ENCODE assay signal across 19 cellular contexts in the genomic region with DNA sequence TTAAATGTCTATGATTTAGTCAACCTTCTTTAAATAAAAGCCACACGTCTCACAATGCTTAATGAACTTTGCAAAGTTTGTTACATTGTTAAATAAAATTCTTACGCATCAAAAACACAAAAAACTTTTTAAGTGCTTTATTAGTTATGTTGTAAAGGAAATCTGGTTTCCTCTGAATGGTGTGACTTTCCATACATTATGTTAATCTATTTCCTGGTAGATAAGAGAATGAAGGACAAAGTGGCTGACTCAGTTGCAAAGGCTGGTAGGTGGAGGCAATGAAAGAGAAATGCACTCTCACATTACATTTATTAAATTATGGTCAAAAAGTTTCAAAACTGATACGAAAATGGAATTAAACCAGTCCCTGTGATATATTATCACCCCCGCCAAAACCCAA. TPM values are rescaled to one million over a fixed set of nuclear protein-coding genes. Genes with fewer than 3 reads are reported as not detected.
DNase-seq lines count a peak whose midpoint lies in the region; ATAC-seq and TF ChIP-seq lines count a peak whose summit lies in the region.
"Had no signal": no experiment of that assay in that cellular context is flagged by ENCODE, and none has a peak within 500 bp of the region (broad histone marks: within the 10 kb centered on the region; RNA-seq: fewer than 3 reads in every experiment).

No MANE protein-coding gene starts in this region.

- peaks cover 20% of the 10 kb centered on the region for H3K9me3 ChIP-seq in A673 (ENCODE audit: low read depth, low read length, poor library complexity, severe bottlenecking)

- no peak overlapping the region for H3K4me3 ChIP-seq in A673 (ENCODE audit: low read depth, low read length, poor library complexity, severe bottlenecking)
- H3K4me3 ChIP-seq: BLaER1 treated with 17β-estradiol and CSF1 and Interleukin-3, amounts not matched to agents 10 nM and 100 nM had no signal

- H3K36me3 ChIP-seq in A673 (ENCODE audit: insufficient read depth, low read length, poor library complexity, severe bottlenecking): no peaks in the 10 kb centered on the region

- peaks cover 24% of the 10 kb centered on the region for H3K9me3 Mint-ChIP-seq in activated CD8-positive, alpha-beta T cell treated with anti-CD3 and anti-CD28 coated beads for 36 hours
- H3K9me3 Mint-ChIP-seq in activated CD8-positive, alpha-beta T cell treated with anti-CD3 and anti-CD28 coated beads, Interleukin-2, amount 10 ng/mL, durations not matched to agents 7 days and 5 days (ENCODE audit: insufficient read depth): peaks cover 37% of the 10 kb centered on the region
- peaks cover 14% of the 10 kb centered on the region for H3K9me3 Mint-ChIP-seq in central memory CD8-positive, alpha-beta T cell
- peaks cover 8 to 27% (median 22%) of the 10 kb centered on the region in 6 donors for H3K9me3 Mint-ChIP-seq in immature natural killer cell
- peaks cover 44% of the 10 kb centered on the region for H3K9me3 Mint-ChIP-seq in activated CD4-positive, alpha-beta T cell treated with anti-CD3 and anti-CD28 coated beads, Interleukin-2, amount 10 ng/mL, durations not matched to agents 7 days and 5 days

- no peak for DNase-seq in activated CD8-positive, alpha-beta T cell treated with anti-CD3 and anti-CD28 coated beads for 36 hours
- no peak for DNase-seq in activated CD8-positive, alpha-beta T cell treated with anti-CD3 and anti-CD28 coated beads, Interleukin-2, amount 10 ng/mL, durations not matched to agents 7 days and 5 days
- DNase-seq in A673 (ENCODE audit: low spot score) (peak; percentile 44), immature natural killer cell (no peak), SKM-1 treated with dmso at 0.1 percent for 144 hours (lab: John Stamatoyannopoulos, UW; ENCODE audit: unreplicated experiment) (no peak)
- DNase-seq in central memory CD8-positive, alpha-beta T cell (ENCODE audit: low spot score in 2 of 2): no peak
- no peak for DNase-seq in activated CD4-positive, alpha-beta T cell treated with anti-CD3 and anti-CD28 coated beads, Interleukin-2, amount 10 ng/mL, durations not matched to agents 7 days and 5 days
- DNase-seq: 8988T; Calu3; CD8-positive, alpha-beta T cell; DMS79 treated with DMSO at 0.1 percent for 48 hours; GF-D8; GOT3; H7; HFFc6 had no signal

- BruUV-seq in A673 (replicated peaks; lab: Mats Ljungman, UMichigan): no TSS peak

- no peak overlapping the region for H3K4me3 Mint-ChIP-seq in activated CD8-positive, alpha-beta T cell treated with anti-CD3 and anti-CD28 coated beads for 36 hours
- H3K4me3 Mint-ChIP-seq in activated CD8-positive, alpha-beta T cell treated with anti-CD3 and anti-CD28 coated beads, Interleukin-2, amount 10 ng/mL, durations not matched to agents 7 days and 5 days: no peak overlapping the region
- no peak overlapping the region for H3K4me3 Mint-ChIP-seq in central memory CD8-positive, alpha-beta T cell
- peak overlapping the region in 2 of 5 donors; percentile 40 to 67 for H3K4me3 Mint-ChIP-seq in immature natural killer cell
- H3K4me3 Mint-ChIP-seq in activated CD4-positive, alpha-beta T cell treated with anti-CD3 and anti-CD28 coated beads, Interleukin-2, amount 10 ng/mL, durations not matched to agents 7 days and 5 days: no peak overlapping the region
- H3K4me3 Mint-ChIP-seq: B cell; CD8-positive, alpha-beta T cell; HFFc6 had no signal

- peaks cover 74% of the 10 kb centered on the region for H3K4me1 Mint-ChIP-seq in activated CD8-positive, alpha-beta T cell treated with anti-CD3 and anti-CD28 coated beads for 36 hours (ENCODE audit: low read depth)
- peaks cover 31% of the 10 kb centered on the region for H3K4me1 Mint-ChIP-seq in activated CD8-positive, alpha-beta T cell treated with anti-CD3 and anti-CD28 coated beads, Interleukin-2, amount 10 ng/mL, durations not matched to agents 7 days and 5 days (ENCODE audit: low read depth)
- peaks cover 74% of the 10 kb centered on the region for H3K4me1 Mint-ChIP-seq in central memory CD8-positive, alpha-beta T cell
- peaks cover 67 to 95% of the 10 kb centered on the region in 2 donors for H3K4me1 Mint-ChIP-seq in immature natural killer cell
- peaks cover 26% of the 10 kb centered on the region for H3K4me1 Mint-ChIP-seq in activated CD4-positive, alpha-beta T cell treated with anti-CD3 and anti-CD28 coated beads, Interleukin-2, amount 10 ng/mL, durations not matched to agents 7 days and 5 days

- TF ChIP-seq CTCF in activated CD8-positive, alpha-beta T cell treated with anti-CD3 and anti-CD28 coated beads for 36 hours (IDR thresholded peaks at IDR 0.05): no peak
- no peak for TF ChIP-seq CTCF in A673 (conservative IDR thresholded peaks at IDR 0.05; ENCODE audit: low read depth, low read length)

- H3K27me3 Mint-ChIP-seq in activated CD8-positive, alpha-beta T cell treated with anti-CD3 and anti-CD28 coated beads for 36 hours: no peaks in the 10 kb centered on the region
- H3K27me3 Mint-ChIP-seq in activated CD8-positive, alpha-beta T cell treated with anti-CD3 and anti-CD28 coated beads, Interleukin-2, amount 10 ng/mL, durations not matched to agents 7 days and 5 days (ENCODE audit: low read depth): no peaks in the 10 kb centered on the region
- H3K27me3 Mint-ChIP-seq in central memory CD8-positive, alpha-beta T cell: no peaks in the 10 kb centered on the region
- H3K27me3 Mint-ChIP-seq in immature natural killer cell (ENCODE audit: low read depth in 3 of 3): peaks cover 0 to 2% (median 0%) of the 10 kb centered on the region in 3 donors
- no peaks in the 10 kb centered on the region for H3K27me3 Mint-ChIP-seq in activated CD4-positive, alpha-beta T cell treated with anti-CD3 and anti-CD28 coated beads, Interleukin-2, amount 10 ng/mL, durations not matched to agents 7 days and 5 days
- H3K27me3 Mint-ChIP-seq: B cell had no signal

- no peaks in the 10 kb centered on the region for H3K4me1 ChIP-seq in A673 (ENCODE audit: insufficient read depth, low read length, poor library complexity, severe bottlenecking)
- H3K4me1 ChIP-seq: BLaER1 treated with 17β-estradiol and CSF1 and Interleukin-3, amounts not matched to agents 10 nM and 100 nM had no signal

- CTCF ChIA-PET in activated CD8-positive, alpha-beta T cell treated with anti-CD3 and anti-CD28 coated beads for 36 hours (lab: Charles Lee): no interaction called here
- CTCF ChIA-PET in activated CD8-positive, alpha-beta T cell treated with anti-CD3 and anti-CD28 coated beads, Interleukin-2, amount 10 ng/mL, durations not matched to agents 7 days and 5 days (lab: Charles Lee): no interaction called here
- CTCF ChIA-PET in A673 (lab: Charles Lee): no interaction called here
- CTCF ChIA-PET in activated CD4-positive, alpha-beta T cell treated with anti-CD3 and anti-CD28 coated beads, Interleukin-2, amount 10 ng/mL, durations not matched to agents 7 days and 5 days (lab: Charles Lee): no interaction called here

- no peaks in the 10 kb centered on the region for H3K27me3 ChIP-seq in A673 (replicated peaks; ENCODE audit: insufficient read depth, low read depth, low read length, poor library complexity)
- H3K27me3 ChIP-seq: BLaER1 treated with 17β-estradiol and CSF1 and Interleukin-3, amounts not matched to agents 10 nM and 100 nM had no signal

- peak overlapping the region; percentile 31 for H3K27ac Mint-ChIP-seq in activated CD8-positive, alpha-beta T cell treated with anti-CD3 and anti-CD28 coated beads for 36 hours
- H3K27ac Mint-ChIP-seq in activated CD8-positive, alpha-beta T cell treated with anti-CD3 and anti-CD28 coated beads, Interleukin-2, amount 10 ng/mL, durations not matched to agents 7 days and 5 days: no peak overlapping the region
- peak overlapping the region; percentile 68 for H3K27ac Mint-ChIP-seq in central memory CD8-positive, alpha-beta T cell (ENCODE audit: low read depth)
- peak overlapping the region in 5 of 6 donors; percentile 0 to 80 (median 53) for H3K27ac Mint-ChIP-seq in immature natural killer cell
- H3K27ac Mint-ChIP-seq in activated CD4-positive, alpha-beta T cell treated with anti-CD3 and anti-CD28 coated beads, Interleukin-2, amount 10 ng/mL, durations not matched to agents 7 days and 5 days: no peak overlapping the region
- H3K27ac Mint-ChIP-seq: B cell; CD8-positive, alpha-beta T cell had no signal

- ATAC-seq in activated CD8-positive, alpha-beta T cell treated with anti-CD3 and anti-CD28 coated beads for 36 hours: no peak
- no peak for ATAC-seq in activated CD8-positive, alpha-beta T cell treated with anti-CD3 and anti-CD28 coated beads, Interleukin-2, amount 10 ng/mL, durations not matched to agents 7 days and 5 days
- no peak for ATAC-seq in central memory CD8-positive, alpha-beta T cell (replicated peaks; ENCODE audit: extremely low read depth, poor library complexity, severe bottlenecking)
- ATAC-seq: CD8-positive, alpha-beta T cell; HCT116; HepG2 had no signal

- H3K36me3 Mint-ChIP-seq in activated CD8-positive, alpha-beta T cell treated with anti-CD3 and anti-CD28 coated beads for 36 hours (ENCODE audit: low read depth): peaks cover 48% of the 10 kb centered on the region
- H3K36me3 Mint-ChIP-seq in activated CD8-positive, alpha-beta T cell treated with anti-CD3 and anti-CD28 coated beads, Interleukin-2, amount 10 ng/mL, durations not matched to agents 7 days and 5 days (ENCODE audit: low read depth): peaks cover 53% of the 10 kb centered on the region
- peaks cover 6% of the 10 kb centered on the region for H3K36me3 Mint-ChIP-seq in central memory CD8-positive, alpha-beta T cell (ENCODE audit: insufficient read depth)
- H3K36me3 Mint-ChIP-seq in immature natural killer cell: peaks cover 15 to 27% (median 27%) of the 10 kb centered on the region in 3 donors
- peaks cover 55% of the 10 kb centered on the region for H3K36me3 Mint-ChIP-seq in activated CD4-positive, alpha-beta T cell treated with anti-CD3 and anti-CD28 coated beads, Interleukin-2, amount 10 ng/mL, durations not matched to agents 7 days and 5 days (ENCODE audit: low read depth)

- H3K27ac ChIP-seq in A673 (ENCODE audit: low read depth, low read length, poor library complexity, severe bottlenecking): no peak overlapping the region
- H3K27ac ChIP-seq: BLaER1 treated with 17β-estradiol and CSF1 and Interleukin-3, amounts not matched to agents 10 nM and 100 nM had no signal

- intact Hi-C loops in activated CD8-positive, alpha-beta T cell treated with anti-CD3 and anti-CD28 coated beads for 36 hours (cut with micrococcal nuclease): no loop called here
- intact Hi-C loops in A673 (cut with micrococcal nuclease; ENCODE audit: unreplicated experiment): no loop called here

- POLR2A ChIA-PET in activated CD8-positive, alpha-beta T cell treated with anti-CD3 and anti-CD28 coated beads for 36 hours (lab: Charles Lee): no interaction called here
- POLR2A ChIA-PET in activated CD8-positive, alpha-beta T cell treated with anti-CD3 and anti-CD28 coated beads, Interleukin-2, amount 10 ng/mL, durations not matched to agents 7 days and 5 days (lab: Charles Lee): no interaction called here
- POLR2A ChIA-PET in A673 (lab: Charles Lee; ENCODE audit: low non-redundant PET): no interaction called here
- POLR2A ChIA-PET in activated CD4-positive, alpha-beta T cell treated with anti-CD3 and anti-CD28 coated beads, Interleukin-2, amount 10 ng/mL, durations not matched to agents 7 days and 5 days (lab: Charles Lee): no interaction called here

RNA-seq across cellular contexts. Expression of gene KLF12, which starts 15.9 kb away (rescaled TPM):
- total RNA-seq in activated CD8-positive, alpha-beta T cell treated with anti-CD3 and anti-CD28 coated beads for 36 hours: 10 to 100 TPM; 17.1 to 19.6 TPM
- total RNA-seq in activated CD8-positive, alpha-beta T cell treated with anti-CD3 and anti-CD28 coated beads, Interleukin-2, amount 10 ng/mL, durations not matched to agents 7 days and 5 days: 10 to 100 TPM; 24.6 to 26.3 TPM
- 12.4 and 13.5 TPM in 2 replicates for total RNA-seq in A673 (2021)
- 10 to 100 TPM; 19.6 to 28.1 (median 21.4) TPM for polyA plus RNA-seq in immature natural killer cell
- 10 to 100 TPM; 33.6 to 44.3 TPM for total RNA-seq in activated CD4-positive, alpha-beta T cell treated with anti-CD3 and anti-CD28 coated beads, Interleukin-2, amount 10 ng/mL, durations not matched to agents 7 days and 5 days

Comparison
In these comparisons a context has a peak if more than half of its experiments do, and no peak if none do; other contexts are left out.
1. H3K27ac Mint-ChIP-seq: peak in activated CD8-positive, alpha-beta T cell treated with anti-CD3 and anti-CD28 coated beads for 36 hours (single experiment), central memory CD8-positive, alpha-beta T cell (single experiment) and immature natural killer cell (5 of 6); none in activated CD8-positive, alpha-beta T cell treated with anti-CD3 and anti-CD28 coated beads, Interleukin-2, amount 10 ng/mL, durations not matched to agents 7 days and 5 days (single experiment) and activated CD4-positive, alpha-beta T cell treated with anti-CD3 and anti-CD28 coated beads, Interleukin-2, amount 10 ng/mL, durations not matched to agents 7 days and 5 days (single experiment).